Comparison of ENCODE assay signal across 8 cellular contexts in the genomic region with DNA sequence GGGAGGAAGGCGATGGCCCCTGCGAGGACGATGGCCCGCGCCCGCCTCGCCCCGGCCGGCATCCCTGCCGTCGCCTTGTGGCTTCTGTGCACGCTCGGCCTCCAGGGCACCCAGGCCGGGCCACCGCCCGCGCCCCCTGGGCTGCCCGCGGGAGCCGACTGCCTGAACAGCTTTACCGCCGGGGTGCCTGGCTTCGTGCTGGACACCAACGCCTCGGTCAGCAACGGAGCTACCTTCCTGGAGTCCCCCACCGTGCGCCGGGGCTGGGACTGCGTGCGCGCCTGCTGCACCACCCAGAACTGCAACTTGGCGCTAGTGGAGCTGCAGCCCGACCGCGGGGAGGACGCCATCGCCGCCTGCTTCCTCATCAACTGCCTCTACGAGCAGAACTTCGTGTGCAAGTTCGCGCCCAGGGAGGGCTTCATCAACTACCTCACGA. TPM values are rescaled to one million over a fixed set of nuclear protein-coding genes. Genes with fewer than 3 reads are reported as not detected.
DNase-seq lines count a peak whose midpoint lies in the region; ATAC-seq and TF ChIP-seq lines count a peak whose summit lies in the region.

No MANE protein-coding gene starts in this region.

- TF ChIP-seq POLR2A in vagina (IDR thresholded peaks at IDR 0.05) = no peak

- TF ChIP-seq CTCF in vagina (IDR thresholded peaks at IDR 0.05) = no peak

- H3K27me3 ChIP-seq in effector memory CD4-positive, alpha-beta T cell (replicated peaks; ENCODE audit: control insufficient read depth, insufficient read depth, low read length, poor library complexity, severe bottlenecking) = no peaks in the 10 kb centered on the region
- H3K27me3 ChIP-seq in naive thymus-derived CD4-positive, alpha-beta T cell (ENCODE audit: control insufficient read depth in 2 of 2, insufficient read depth in 2 of 2, low read length in 2 of 2) = peaks cover 0 to 3% of the 10 kb centered on the region in 2 donors
- H3K27me3 ChIP-seq in vagina = no peaks in the 10 kb centered on the region

- CTCF ChIA-PET in naive thymus-derived CD4-positive, alpha-beta T cell (lab: Charles Lee) = interaction anchor here (0.7 to 1.6 kb wide), 2 partner anchors 62 to 1036 kb away, joined by 4 to 5 read pairs; no protein-coding TSS in a partner anchor

- H3K4me3 ChIP-seq in effector memory CD4-positive, alpha-beta T cell (ENCODE audit: insufficient read depth, low read depth, low read length, poor library complexity, severe bottlenecking) = peak overlapping the region; percentile 64
- H3K4me3 ChIP-seq in naive thymus-derived CD4-positive, alpha-beta T cell (ENCODE audit: low read length) = peak overlapping the region; percentile 58
- peak overlapping the region; percentile 54 to 66 for H3K4me3 ChIP-seq in vagina

- peaks cover 12 to 38% (median 32%) of the 10 kb centered on the region in 7 donors for H3K4me1 Mint-ChIP-seq in naive thymus-derived CD4-positive, alpha-beta T cell

- H3K27ac ChIP-seq in effector memory CD4-positive, alpha-beta T cell (ENCODE audit: insufficient read depth, low read length, poor library complexity, severe bottlenecking) = no peak overlapping the region
- no peak overlapping the region for H3K27ac ChIP-seq in naive thymus-derived CD4-positive, alpha-beta T cell (ENCODE audit: low read depth, low read length)
- peak overlapping the region; percentile 70 for H3K27ac ChIP-seq in vagina

- H3K4me1 ChIP-seq in effector memory CD4-positive, alpha-beta T cell (ENCODE audit: control insufficient read depth, insufficient read depth, low read length, poor library complexity, severe bottlenecking) = peaks cover 10% of the 10 kb centered on the region
- peaks cover 0 to 15% of the 10 kb centered on the region in 2 donors for H3K4me1 ChIP-seq in naive thymus-derived CD4-positive, alpha-beta T cell (ENCODE audit: control insufficient read depth in 2 of 2, insufficient read depth in 2 of 2, low read length in 2 of 2)
- peaks cover 34% of the 10 kb centered on the region for H3K4me1 ChIP-seq in vagina

- peak; percentile 64 for ATAC-seq in naive thymus-derived CD4-positive, alpha-beta T cell
- no peak for ATAC-seq in GM19452 (IDR thresholded peaks at IDR 0.05; ENCODE audit: unreplicated experiment)

- peaks cover 0 to 3% (median 0%) of the 10 kb centered on the region in 5 donors for H3K36me3 Mint-ChIP-seq in naive thymus-derived CD4-positive, alpha-beta T cell

- H3K9me3 ChIP-seq in effector memory CD4-positive, alpha-beta T cell (ENCODE audit: control insufficient read depth, low read length) = no peaks in the 10 kb centered on the region
- no peaks in the 10 kb centered on the region for H3K9me3 ChIP-seq in naive thymus-derived CD4-positive, alpha-beta T cell (ENCODE audit: control insufficient read depth in 2 of 3, low read length in 3 of 3)
- no peaks in the 10 kb centered on the region for H3K9me3 ChIP-seq in vagina

- POLR2A ChIA-PET in naive thymus-derived CD4-positive, alpha-beta T cell (lab: Charles Lee) = interaction anchor here (0.6 to 0.7 kb wide), 2 partner anchors 36 to 78 kb away, joined by 6 to 7 read pairs; no protein-coding TSS in a partner anchor

- no peaks in the 10 kb centered on the region for H3K9me3 Mint-ChIP-seq in naive thymus-derived CD4-positive, alpha-beta T cell

- peak overlapping the region in 4 of 9 donors; percentile 36 to 93 (median 57) for H3K27ac Mint-ChIP-seq in naive thymus-derived CD4-positive, alpha-beta T cell

- DNase-seq in activated gamma-delta T cell treated with Interleukin-2 at 50 U/mL for 16 hours (peak; percentile 21), activated gamma-delta T cell (lab: John Stamatoyannopoulos, UW) (no peak), vagina (ENCODE audit: extremely low spot score in 2 of 2) (no peak), NCI-H446 (lab: John Stamatoyannopoulos, UW) (no peak)
- peak; percentile 22 to 29 for DNase-seq in activated CD4-positive, alpha-beta T cell treated with anti-CD3 and anti-CD28 coated beads for 4 hours
- DNase-seq in effector memory CD4-positive, alpha-beta T cell = no peak
- DNase-seq in naive thymus-derived CD4-positive, alpha-beta T cell = peak in 7 of 9 donors; percentile 17 to 53 (median 30)

- no peaks in the 10 kb centered on the region for H3K36me3 ChIP-seq in effector memory CD4-positive, alpha-beta T cell (ENCODE audit: control insufficient read depth, insufficient read depth, low read length)
- H3K36me3 ChIP-seq in naive thymus-derived CD4-positive, alpha-beta T cell (ENCODE audit: control insufficient read depth in 2 of 3, insufficient read depth in 3 of 3, low read length in 3 of 3) = no peaks in the 10 kb centered on the region
- no peaks in the 10 kb centered on the region for H3K36me3 ChIP-seq in vagina

- H3K4me3 Mint-ChIP-seq in naive thymus-derived CD4-positive, alpha-beta T cell = peak overlapping the region; percentile 82 to 94 (median 86)

- intact Hi-C loops in naive thymus-derived CD4-positive, alpha-beta T cell (cut with micrococcal nuclease) = loop anchor here (1.0 kb wide), 1 partner anchor 37 kb away; a partner anchor contains a TSS
- intact Hi-C loops in vagina (cut with DNase I) = no loop called here

- H3K27me3 Mint-ChIP-seq in naive thymus-derived CD4-positive, alpha-beta T cell = peaks cover 0 to 38% (median 4%) of the 10 kb centered on the region in 5 donors

RNA-seq across cellular contexts. Expression of a gene that starts 0.7 kb away (rescaled TPM):
- 1 to 10 TPM in 4 of 5 experiments, under 1 TPM in 1; 1.00 to 8.9 (median 3.6) TPM for total RNA-seq in naive thymus-derived CD4-positive, alpha-beta T cell
- polyA plus RNA-seq in naive thymus-derived CD4-positive, alpha-beta T cell = 1 to 10 TPM; 2.0 to 4.2 TPM
- total RNA-seq in vagina = 80.3 TPM

RNA-seq across cellular contexts. Expression of a gene that starts 16.1 kb away (rescaled TPM):
- total RNA-seq in naive thymus-derived CD4-positive, alpha-beta T cell = not detected
- polyA plus RNA-seq in naive thymus-derived CD4-positive, alpha-beta T cell = not detected
- not detected for total RNA-seq in vagina

RNA-seq across cellular contexts. Expression of a gene that starts 29.5 kb away (rescaled TPM):
- under 1 TPM in 1 of 5 experiments, not detected in 4; 0.39 TPM for total RNA-seq in naive thymus-derived CD4-positive, alpha-beta T cell
- not detected for polyA plus RNA-seq in naive thymus-derived CD4-positive, alpha-beta T cell
- 32.9 TPM for total RNA-seq in vagina

RNA-seq across cellular contexts. Expression of a gene that starts 37.3 kb away (rescaled TPM):
- 10 to 100 TPM; 28.8 to 50.9 (median 36.7) TPM for total RNA-seq in naive thymus-derived CD4-positive, alpha-beta T cell
- 10 to 100 TPM; 31.0 to 35.5 TPM for polyA plus RNA-seq in naive thymus-derived CD4-positive, alpha-beta T cell
- 14.0 TPM for total RNA-seq in vagina

RNA-seq across cellular contexts. Expression of a gene that starts 37.7 kb away (rescaled TPM):
- total RNA-seq in naive thymus-derived CD4-positive, alpha-beta T cell = 10 to 100 TPM; 17.9 to 31.9 (median 30.5) TPM
- 10 to 100 TPM; 15.7 to 22.7 TPM for polyA plus RNA-seq in naive thymus-derived CD4-positive, alpha-beta T cell
- 34.4 TPM for total RNA-seq in vagina

Comparison
In these comparisons a context has a peak if more than half of its experiments do, and no peak if none do; other contexts are left out.
1. DNase-seq: peak in activated gamma-delta T cell treated with Interleukin-2 at 50 U/mL for 16 hours (single experiment), activated CD4-positive, alpha-beta T cell treated with anti-CD3 and anti-CD28 coated beads for 4 hours (2 of 2) and naive thymus-derived CD4-positive, alpha-beta T cell (7 of 9); none in activated gamma-delta T cell (single experiment), effector memory CD4-positive, alpha-beta T cell (0 of 3), vagina (0 of 2) and NCI-H446 (0 of 2).
2. RNA of a gene that starts 29.5 kb away (total RNA-seq): 32.9 TPM in vagina (single experiment); 0.39 TPM in naive thymus-derived CD4-positive, alpha-beta T cell; every median in the first group is over 10 times any median in the second.
3. Peak in every context shown above with its lines, with median percentiles within 50 percentile points of each other: H3K4me3 ChIP-seq.